In the genomic region with DNA sequence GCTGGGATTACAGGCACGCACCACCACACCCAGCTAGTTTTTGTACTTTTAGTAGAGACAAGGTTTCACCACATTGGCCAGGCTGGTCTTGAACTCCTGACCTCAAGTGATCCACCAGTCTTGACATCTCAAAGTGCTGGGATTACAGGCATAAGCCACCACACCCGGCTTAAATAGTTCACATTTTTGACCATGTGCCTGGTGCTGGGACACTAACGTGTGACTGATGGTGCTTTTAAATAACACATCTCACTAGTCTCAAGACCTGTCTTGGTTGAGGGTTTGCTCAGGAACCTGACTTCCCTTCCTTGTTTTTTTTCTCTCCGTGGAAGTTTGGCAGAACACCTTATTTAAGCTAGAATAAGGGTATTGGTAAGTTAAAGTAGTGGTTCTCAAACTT, we compare ENCODE assay signal across 23 cellular contexts. TPM values are rescaled to one million over a fixed set of nuclear protein-coding genes. Genes with fewer than 3 reads are reported as not detected.
A peak's percentile ranks its signal among the peaks of the same experiment; 100 is the strongest.
DNase-seq lines count a peak whose midpoint lies in the region; ATAC-seq, FAIRE-seq and TF ChIP-seq lines count a peak whose summit lies in the region.
"Had no signal": no experiment of that assay in that cellular context is flagged by ENCODE, and none has a peak within 500 bp of the region (broad histone marks: within the 10 kb centered on the region; RNA-seq: fewer than 3 reads in every experiment).

No MANE protein-coding gene starts in this region.

- H2AFZ ChIP-seq in mammary epithelial cell (ENCODE audit: low read depth, low read length) = no peak overlapping the region

- H3K9me3 Mint-ChIP-seq in MCF 10A (ENCODE audit: unreplicated experiment) = no peaks in the 10 kb centered on the region
- H3K9me3 Mint-ChIP-seq: CD4-positive, alpha-beta T cell; CD8-positive, alpha-beta memory T cell had no signal

- peak overlapping the region; percentile 19 for H3K27ac Mint-ChIP-seq in MCF 10A (ENCODE audit: low read depth, unreplicated experiment)
- H3K27ac Mint-ChIP-seq: B cell; CD14-positive monocyte; CD4-positive, alpha-beta T cell; CD8-positive, alpha-beta memory T cell had no signal

- in situ Hi-C loops in mammary epithelial cell (cut with MboI; ENCODE audit: low sequenced_read_pairs in 2 of 2) = no loop called here

- peaks cover 3% of the 10 kb centered on the region for H3K36me3 Mint-ChIP-seq in MCF 10A (ENCODE audit: insufficient read depth, unreplicated experiment)
- H3K36me3 Mint-ChIP-seq: CD14-positive monocyte; CD8-positive, alpha-beta memory T cell had no signal

- no peak for ATAC-seq in sciatic nerve

- peaks cover 37% of the 10 kb centered on the region for H3K4me1 Mint-ChIP-seq in MCF 10A (ENCODE audit: insufficient read depth, unreplicated experiment)
- H3K4me1 Mint-ChIP-seq: B cell; CD8-positive, alpha-beta memory T cell had no signal

- peaks cover 10% of the 10 kb centered on the region for H4K20me1 ChIP-seq in mammary epithelial cell (ENCODE audit: insufficient read depth, low read length)

- no peak overlapping the region for H3K4me2 ChIP-seq in mammary epithelial cell (ENCODE audit: insufficient read depth, low read depth, low read length)

- dilution Hi-C loops in mammary epithelial cell (cut with HindIII; ENCODE audit: low sequenced_read_pairs) = no loop called here

- H3K4me3 ChIP-seq in mammary epithelial cell (replicated peaks in 1 of 3; ENCODE audit: insufficient read depth in 1 of 3, low read depth in 2 of 3, low read length in 3 of 3) (no peak overlapping the region), fibroblast of the aortic adventitia (ENCODE audit: low read depth, low read length) (no peak overlapping the region)
- H3K4me3 ChIP-seq: BLaER1 had no signal

- DNase-seq in MCF 10A (ENCODE audit: unreplicated experiment) = no peak
- DNase-seq in mammary epithelial cell = no peak
- peak; percentile 16 for DNase-seq in EL
- DNase-seq in fibroblast of the aortic adventitia (ENCODE audit: low read depth) = peak; percentile 17
- DNase-seq in substantia nigra (lab: John Stamatoyannopoulos, UW) = no peak
- no peak for DNase-seq in sciatic nerve (ENCODE audit: low spot score)
- DNase-seq in H54 (ENCODE audit: insufficient read length, low spot score) = no peak
- no peak for DNase-seq in activated CD4-positive, alpha-beta T cell treated with anti-CD3 and anti-CD28 coated beads, Interleukin-2, amount 50 U/mL, for 4 hours
- DNase-seq: CD4-positive, alpha-beta T cell; CD8-positive, alpha-beta memory T cell; DMS 273 treated with DMSO at 0.1 percent for 48 hours; DMS79; GOT3; H7; HCEC 1CT had no signal

- no peaks in the 10 kb centered on the region for H3K9me3 ChIP-seq in mammary epithelial cell (replicated peaks; ENCODE audit: insufficient read depth, low read length)
- H3K9me3 ChIP-seq: BLaER1 had no signal

- no peak for FAIRE-seq in H54 (lab: Jason Lieb, UNC)
- FAIRE-seq: A204.1, D721Med, G401.6, GM12892 had no signal

- H3K36me3 ChIP-seq in mammary epithelial cell (ENCODE audit: insufficient read depth, low read length) = peaks cover 5% of the 10 kb centered on the region

- no peak overlapping the region for H3K9ac ChIP-seq in mammary epithelial cell (ENCODE audit: insufficient read depth, low read length)
- H3K9ac ChIP-seq: BLaER1 had no signal

- no peaks in the 10 kb centered on the region for H3K27me3 Mint-ChIP-seq in MCF 10A (ENCODE audit: insufficient read depth, unreplicated experiment)
- H3K27me3 Mint-ChIP-seq: B cell had no signal

- CTCF ChIA-PET in MCF 10A (lab: Yijun Ruan, JAX) = interaction anchor here (0.6 to 1.1 kb wide), 2 partner anchors 65 to 292 kb away, joined by 3 read pairs; no protein-coding TSS in a partner anchor
- CTCF ChIA-PET in mammary epithelial cell (lab: Charles Lee; ENCODE audit: low non-redundant PET) = no interaction called here

- BruUV-seq in MCF 10A (replicated peaks; lab: Mats Ljungman, UMichigan) (no TSS peak), mammary epithelial cell (replicated peaks; lab: Mats Ljungman, UMichigan) (no TSS peak)

- H3K4me3 Mint-ChIP-seq in MCF 10A (ENCODE audit: unreplicated experiment) = no peak overlapping the region
- H3K4me3 Mint-ChIP-seq: B cell; CD14-positive monocyte; CD4-positive, alpha-beta T cell; CD8-positive, alpha-beta memory T cell had no signal

- TF ChIP-seq CTCF in MCF 10A (IDR thresholded peaks at IDR 0.05; ENCODE audit: unreplicated experiment) (no peak), mammary epithelial cell (conservative IDR thresholded peaks at IDR 0.05 in 1 of 2, IDR thresholded peaks at IDR 0.05 in 1 of 2; ENCODE audit: extremely low read depth in 1 of 2, insufficient read depth in 1 of 2, low read depth in 1 of 2, low read length in 2 of 2) (no peak), fibroblast of the aortic adventitia (IDR thresholded peaks at IDR 0.05; ENCODE audit: insufficient read depth, low read length) (no peak)

- H3K4me1 ChIP-seq in mammary epithelial cell (ENCODE audit: insufficient read depth, low read length) = peaks cover 24% of the 10 kb centered on the region

- H3K27me3 ChIP-seq in mammary epithelial cell (ENCODE audit: insufficient read depth, low read length) = no peaks in the 10 kb centered on the region
- H3K27me3 ChIP-seq: BLaER1 had no signal

- 100% methylated on average over 4 of the region's 4 CpGs for WGBS in mammary epithelial cell (ENCODE audit: low coverage, missing lambda C conversion rate)

- H3K27ac ChIP-seq in mammary epithelial cell (ENCODE audit: insufficient read depth, low read depth, low read length) (no peak overlapping the region), substantia nigra (ENCODE audit: low read depth, low read length, poor library complexity, severe bottlenecking) (peak overlapping the region; percentile 27)
- H3K27ac ChIP-seq: 22Rv1, BLaER1 had no signal

- peaks cover 80% of the 10 kb centered on the region for H3K79me2 ChIP-seq in mammary epithelial cell (ENCODE audit: insufficient read depth, low read length)

- POLR2A ChIA-PET in MCF 10A (lab: Yijun Ruan, JAX) = interaction anchor here (0.7 kb wide), 1 partner anchor 229 kb away, joined by 3 read pairs; no protein-coding TSS in a partner anchor

- TF ChIP-seq POLR2A in H54 (IDR thresholded peaks at IDR 0.05; ENCODE audit: low read depth, low read length) = no peak

- intact Hi-C loops in MCF 10A (cut with micrococcal nuclease) (no loop called here), mammary epithelial cell (cut with micrococcal nuclease) (no loop called here), sciatic nerve (cut with DNase I) (no loop called here)

RNA-seq across cellular contexts. Expression of gene FMNL2, which starts 8.5 kb away (rescaled TPM):
- total RNA-seq in MCF 10A (2022) (72.9 and 76.5 TPM in 2 replicates), mammary epithelial cell (10 to 100 TPM; 26.5 to 62.9 TPM), fibroblast of the aortic adventitia (ENCODE audit: low replicate concordance) (23.6 and 28.0 TPM in 2 replicates), sciatic nerve (129 TPM)
- polyA plus RNA-seq in mammary epithelial cell = 25.0 TPM
- 33.6 TPM for polyA minus RNA-seq in mammary epithelial cell

Comparison
In these comparisons a context has a peak if more than half of its experiments do, and no peak if none do; other contexts are left out.
1. DNase-seq: peak in EL (single experiment) and fibroblast of the aortic adventitia (single experiment); none in MCF 10A (single experiment), mammary epithelial cell (single experiment), substantia nigra (0 of 49), sciatic nerve (single experiment), H54 (single experiment) and activated CD4-positive, alpha-beta T cell treated with anti-CD3 and anti-CD28 coated beads, Interleukin-2, amount 50 U/mL, for 4 hours (0 of 2).